Comparison of ENCODE assay signal across 8 cellular contexts in genomic region chr10:72625276-72625607, GRCh38. TPM values are rescaled to one million over a fixed set of nuclear protein-coding genes. Genes with fewer than 3 reads are reported as not detected.
DNase-seq lines count a peak whose midpoint lies in the region; ATAC-seq, FAIRE-seq and TF ChIP-seq lines count a peak whose summit lies in the region.

No MANE protein-coding gene starts in this region.

- H3K27me3 Mint-ChIP-seq in osteocyte (ENCODE audit: unreplicated experiment) = no peaks in the 10 kb centered on the region

- H3K4me1 Mint-ChIP-seq in osteocyte (ENCODE audit: unreplicated experiment) = peaks cover 13% of the 10 kb centered on the region

- peaks cover 27% of the 10 kb centered on the region for H3K79me2 ChIP-seq in DOHH2 (ENCODE audit: control insufficient read depth, low read length)
- H3K79me2 ChIP-seq in PC-3 (ENCODE audit: low read length) = peaks cover 36% of the 10 kb centered on the region

- DNase-seq in PC-3 (no peak), epithelial cell of proximal tubule (ENCODE audit: low read depth) (no peak), osteocyte (ENCODE audit: extremely low spot score, unreplicated experiment) (no peak), germinal center (ENCODE audit: low spot score) (no peak), D721Med (ENCODE audit: insufficient read length, low spot score) (no peak), head of caudate nucleus (no peak)

- H3K4me3 ChIP-seq in DOHH2 (ENCODE audit: low read length) (peak overlapping the region; percentile 80), PC-3 (ENCODE audit: low read length) (peak overlapping the region; percentile 87), epithelial cell of proximal tubule (ENCODE audit: low read depth, low read length) (peak overlapping the region; percentile 94)

- H3K9me3 ChIP-seq in DOHH2 (ENCODE audit: control insufficient read depth, insufficient read depth, low read length) (no peaks in the 10 kb centered on the region), PC-3 (ENCODE audit: low read length) (no peaks in the 10 kb centered on the region)

- H3K9ac ChIP-seq in PC-3 (ENCODE audit: low read length) = peak overlapping the region; percentile 79

- H3F3A ChIP-seq in DOHH2 (ENCODE audit: control insufficient read depth, insufficient read depth) (no peaks in the 10 kb centered on the region), PC-3 (ENCODE audit: low read length, unreplicated experiment) (no peaks in the 10 kb centered on the region)

- peak overlapping the region; percentile 99 for H3K4me3 Mint-ChIP-seq in osteocyte (ENCODE audit: unreplicated experiment)

- H3K27ac Mint-ChIP-seq in osteocyte (ENCODE audit: unreplicated experiment) = peak overlapping the region; percentile 94

- H4K20me1 ChIP-seq in DOHH2 (ENCODE audit: control insufficient read depth, insufficient read depth, low read depth, low read length) = no peaks in the 10 kb centered on the region
- H4K20me1 ChIP-seq in PC-3 (ENCODE audit: low read length) = no peaks in the 10 kb centered on the region

- H3K4me1 ChIP-seq in DOHH2 (ENCODE audit: control insufficient read depth, low read length) (peaks cover 15% of the 10 kb centered on the region), PC-3 (ENCODE audit: insufficient read depth, low read length) (peaks cover 9% of the 10 kb centered on the region; the same call in 1 of the 2 replicates)

- no peaks in the 10 kb centered on the region for H3K27me3 ChIP-seq in DOHH2 (ENCODE audit: control insufficient read depth, low read length)
- no peaks in the 10 kb centered on the region for H3K27me3 ChIP-seq in PC-3 (ENCODE audit: low read length)

- POLR2A ChIA-PET in PC-3 (lab: Charles Lee; ENCODE audit: unreplicated experiment) = no interaction called here

- no peak for TF ChIP-seq CTCF in DOHH2 (IDR thresholded peaks at IDR 0.05; ENCODE audit: low read depth, low read length, poor library complexity, severe bottlenecking)
- TF ChIP-seq CTCF in PC-3 (conservative IDR thresholded peaks at IDR 0.05; ENCODE audit: low read depth, low read length) = no peak
- TF ChIP-seq CTCF in epithelial cell of proximal tubule (conservative IDR thresholded peaks at IDR 0.05; ENCODE audit: low read depth, low read length) = no peak
- TF ChIP-seq CTCF in osteocyte (IDR thresholded peaks at IDR 0.05) = no peak
- TF ChIP-seq CTCF in D721Med (IDR thresholded peaks at IDR 0.05; ENCODE audit: insufficient read depth, missing control alignments) = no peak

- no peaks in the 10 kb centered on the region for H3K9me3 Mint-ChIP-seq in osteocyte (ENCODE audit: unreplicated experiment)

- intact Hi-C loops in PC-3 (cut with micrococcal nuclease) (loop anchor here (10.0 kb wide), 1 partner anchor 210 kb away; no protein-coding TSS in a partner anchor), head of caudate nucleus (cut with DNase I) (no loop called here)

- no peak for FAIRE-seq in D721Med (lab: Jason Lieb, UNC)

- H3K36me3 Mint-ChIP-seq in osteocyte (ENCODE audit: unreplicated experiment) = peaks cover 7% of the 10 kb centered on the region

- peak; percentile 3; the same call in 1 of the 2 replicates for ATAC-seq in PC-3
- ATAC-seq in HG03378 (IDR thresholded peaks at IDR 0.05; ENCODE audit: unreplicated experiment) = no peak

- peak overlapping the region; percentile 80 for H2AFZ ChIP-seq in PC-3 (ENCODE audit: low read length)

- H3K27ac ChIP-seq in DOHH2 (ENCODE audit: low read depth, low read length) = no peak overlapping the region
- no peak overlapping the region for H3K27ac ChIP-seq in PC-3 (ENCODE audit: low read length)

- H3K36me3 ChIP-seq in DOHH2 (ENCODE audit: control insufficient read depth, low read length) = no peaks in the 10 kb centered on the region
- no peaks in the 10 kb centered on the region for H3K36me3 ChIP-seq in PC-3 (ENCODE audit: low read depth, low read length)

- no TSS peak for BruUV-seq in PC-3 (replicated peaks; lab: Mats Ljungman, UMichigan)

- H3K9me2 ChIP-seq in DOHH2 (replicated peaks; ENCODE audit: control insufficient read depth, low read length) = no peaks in the 10 kb centered on the region
- no peaks in the 10 kb centered on the region for H3K9me2 ChIP-seq in PC-3 (replicated peaks; ENCODE audit: low read length)

- CTCF ChIA-PET in PC-3 (lab: Charles Lee) = interaction anchor here (0.6 kb wide), 1 partner anchor 251 kb away, joined by 8 read pairs; no protein-coding TSS in a partner anchor

- H3K4me2 ChIP-seq in DOHH2 (ENCODE audit: low read length) = peak overlapping the region; percentile 76
- peak overlapping the region; percentile 88 for H3K4me2 ChIP-seq in PC-3 (ENCODE audit: low read length)

RNA-seq across cellular contexts. Expression of gene MICU1, which starts 0.6 kb away (rescaled TPM):
- total RNA-seq in PC-3 (2014; rRNA removed) (19.8 and 24.9 TPM in 2 replicates), epithelial cell of proximal tubule (31.3 and 36.5 TPM in 2 replicates), osteocyte (58.9 and 66.3 TPM in 2 replicates)
